Comparison of ENCODE assay signal across 8 cellular contexts in the genomic region with DNA sequence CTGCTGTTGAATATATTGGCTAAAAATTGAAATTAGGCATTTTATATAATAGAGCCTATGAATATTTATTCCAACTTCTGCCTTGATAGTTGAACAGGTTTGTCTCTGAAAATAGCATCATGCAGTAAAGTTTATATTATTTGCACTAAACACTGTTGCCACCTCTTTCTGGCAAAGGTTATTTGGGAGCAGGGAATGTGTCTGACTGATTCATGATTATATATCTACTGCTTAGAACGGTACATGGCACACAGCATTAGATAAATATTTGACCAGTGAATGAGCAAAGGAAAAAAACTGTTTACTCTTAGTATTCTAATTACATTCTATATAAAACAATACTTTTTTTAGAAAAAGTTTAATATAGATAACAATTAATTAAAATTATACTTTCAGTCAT.
"Had no signal": no experiment of that assay in that cellular context is flagged by ENCODE, and none has a peak within 500 bp of the region (broad histone marks: within the 10 kb centered on the region; RNA-seq: fewer than 3 reads in every experiment).

No MANE protein-coding gene starts in this region.

- ATAC-seq: GM23338, K562 had no signal

- H3K27ac Mint-ChIP-seq: GM23338, H9 had no signal

- H3K4me3 Mint-ChIP-seq: GM23338, H9 had no signal

- FAIRE-seq: H1, H54, HTR-8/SVneo, K562 had no signal

- DNase-seq: H9, IMR-90, KG1 had no signal

- H3K4me3 ChIP-seq: GM23338, K562 had no signal
